ENCODE assay signal across 11 cellular contexts in the genomic region with DNA sequence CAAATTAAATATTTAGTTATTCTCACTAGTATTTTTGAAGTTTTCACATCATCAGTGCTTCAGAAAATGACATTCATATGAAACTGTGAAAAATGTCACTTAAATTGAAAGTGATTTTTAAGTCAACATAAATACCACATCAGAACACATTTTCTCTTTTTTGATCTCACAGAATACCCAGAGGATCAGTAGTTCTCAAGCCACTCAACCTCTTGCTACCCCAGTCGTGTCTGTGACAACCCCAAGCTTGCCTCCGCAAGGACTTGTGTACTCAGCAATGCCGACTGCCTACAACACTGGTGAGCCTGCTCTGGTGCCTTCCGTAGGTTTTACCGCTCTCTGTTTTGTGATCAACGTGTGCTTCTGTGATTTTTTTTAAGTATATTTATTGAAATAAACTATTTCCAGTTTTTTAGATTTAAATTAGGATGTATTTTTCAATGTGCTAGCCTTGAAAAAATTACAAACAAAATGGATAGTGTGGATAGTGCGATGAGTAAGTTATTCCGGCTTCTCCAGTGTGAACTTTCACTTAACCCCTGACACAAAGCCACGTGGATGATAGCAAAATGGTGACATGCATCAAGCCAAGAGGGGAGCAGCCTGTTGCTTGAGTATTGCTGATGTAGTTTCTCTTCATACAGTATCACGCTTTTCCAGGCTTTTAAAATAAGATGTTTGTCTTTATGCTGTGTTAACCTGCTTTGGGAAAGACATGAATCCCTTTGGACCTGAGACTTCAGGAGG. TPM values are rescaled to one million over a fixed set of nuclear protein-coding genes. Genes with fewer than 3 reads are reported as not detected.
DNase-seq lines count a peak whose midpoint lies in the region; ATAC-seq and TF ChIP-seq lines count a peak whose summit lies in the region.
"Had no signal": no experiment of that assay in that cellular context is flagged by ENCODE, and none has a peak within 500 bp of the region (broad histone marks: within the 10 kb centered on the region; RNA-seq: fewer than 3 reads in every experiment).

No MANE protein-coding gene starts in this region.

- BruUV-seq in mammary epithelial cell (replicated peaks; lab: Mats Ljungman, UMichigan) = no TSS peak

- H3K9ac ChIP-seq in mammary epithelial cell (ENCODE audit: insufficient read depth, low read length) = peak overlapping the region; percentile 59
- peak overlapping the region; percentile 2 for H3K9ac ChIP-seq in skeletal muscle satellite cell (ENCODE audit: low read depth, low read length)
- H3K9ac ChIP-seq: parathyroid adenoma had no signal

- TF ChIP-seq CTCF in RWPE1 (conservative IDR thresholded peaks at IDR 0.05; ENCODE audit: low read depth) (no peak), mammary epithelial cell (conservative IDR thresholded peaks at IDR 0.05 in 1 of 2, IDR thresholded peaks at IDR 0.05 in 1 of 2; ENCODE audit: extremely low read depth in 1 of 2, insufficient read depth in 1 of 2, low read depth in 1 of 2, low read length in 2 of 2) (no peak)

- H4K20me1 ChIP-seq in mammary epithelial cell (ENCODE audit: insufficient read depth, low read length) = no peaks in the 10 kb centered on the region

- 93% methylated on average over 10 of the region's 10 CpGs for WGBS in mammary epithelial cell (ENCODE audit: low coverage, missing lambda C conversion rate)

- peak; percentile 20 for DNase-seq in EH (ENCODE audit: low read depth)
- DNase-seq in RWPE1 (ENCODE audit: low spot score) = no peak
- DNase-seq in mammary epithelial cell = no peak
- no peak for DNase-seq in erythroblast (lab: John Stamatoyannopoulos, UW)
- DNase-seq in NCI-H187 (lab: John Stamatoyannopoulos, UW) = no peak
- no peak for DNase-seq in cerebellar cortex (ENCODE audit: low spot score)
- DNase-seq: KG1, NCI-H69 had no signal

- H3K27me3 ChIP-seq in mammary epithelial cell (ENCODE audit: insufficient read depth, low read length) (no peaks in the 10 kb centered on the region), skeletal muscle satellite cell (ENCODE audit: control insufficient read depth, insufficient read depth, low read length) (no peaks in the 10 kb centered on the region)

- H3K36me3 ChIP-seq in mammary epithelial cell (ENCODE audit: insufficient read depth, low read length) (peaks cover 3% of the 10 kb centered on the region), skeletal muscle satellite cell (ENCODE audit: insufficient read depth, low read length) (peaks cover 13% of the 10 kb centered on the region)

- intact Hi-C loops in mammary epithelial cell (cut with micrococcal nuclease) = no loop called here

- H3K27ac ChIP-seq in RWPE1 (peak overlapping the region; percentile 73), mammary epithelial cell (ENCODE audit: insufficient read depth, low read depth, low read length) (peak overlapping the region; percentile 73)
- H3K27ac ChIP-seq: parathyroid adenoma had no signal

- in situ Hi-C loops in mammary epithelial cell (cut with MboI; ENCODE audit: low sequenced_read_pairs in 2 of 2) = loop anchor here in 1 of 2 donors (10.0 to 25.0 kb wide), 2 partner anchors 294 to 422 kb away; no protein-coding TSS in a partner anchor

- no peak overlapping the region for H2AFZ ChIP-seq in mammary epithelial cell (ENCODE audit: low read depth, low read length)
- H2AFZ ChIP-seq: parathyroid adenoma had no signal

- dilution Hi-C loops in mammary epithelial cell (cut with HindIII; ENCODE audit: low sequenced_read_pairs) = loop anchor here (25.0 kb wide), 1 partner anchor 444 kb away; the partner anchor contains the start of gene LRRC28

- POLR2A ChIA-PET in RWPE1 (lab: Yijun Ruan, JAX; ENCODE audit: low non-redundant PET) = no interaction called here

- H3K4me3 ChIP-seq in mammary epithelial cell (replicated peaks in 1 of 3; ENCODE audit: insufficient read depth in 1 of 3, low read depth in 2 of 3, low read length in 3 of 3) = peak overlapping the region in 2 of 3 experiments; percentile 15 to 27
- H3K4me3 ChIP-seq in skeletal muscle satellite cell (ENCODE audit: low read length) = no peak overlapping the region

- no peak for TF ChIP-seq POLR2A in erythroblast (IDR thresholded peaks at IDR 0.05; ENCODE audit: low read length)

- ATAC-seq in HG02870 (IDR thresholded peaks at IDR 0.05; ENCODE audit: unreplicated experiment) = no peak

- H3K79me2 ChIP-seq in mammary epithelial cell (ENCODE audit: insufficient read depth, low read length) = no peaks in the 10 kb centered on the region
- H3K79me2 ChIP-seq: parathyroid adenoma had no signal

- H3K9me3 ChIP-seq in mammary epithelial cell (replicated peaks; ENCODE audit: insufficient read depth, low read length) = no peaks in the 10 kb centered on the region
- H3K9me3 ChIP-seq in skeletal muscle satellite cell (replicated peaks; ENCODE audit: low read length) = no peaks in the 10 kb centered on the region

- CTCF ChIA-PET in RWPE1 (lab: Yijun Ruan, JAX) = interaction anchor here (1.5 to 1.8 kb wide), 2 partner anchors 49 to 434 kb away, joined by 5 to 6 read pairs; no protein-coding TSS in a partner anchor
- CTCF ChIA-PET in mammary epithelial cell (lab: Charles Lee; ENCODE audit: low non-redundant PET) = interaction anchor here (0.7 kb wide), 1 partner anchor 27 kb away, joined by 3 read pairs; the partner anchor contains the start of gene LYSMD4

- H3K4me2 ChIP-seq in mammary epithelial cell (ENCODE audit: insufficient read depth, low read depth, low read length) = peak overlapping the region; percentile 63
- peak overlapping the region; percentile 75 for H3K4me2 ChIP-seq in skeletal muscle satellite cell (ENCODE audit: low read length)

- H3K4me1 ChIP-seq in mammary epithelial cell (ENCODE audit: insufficient read depth, low read length) (peaks cover 39% of the 10 kb centered on the region), skeletal muscle satellite cell (ENCODE audit: control insufficient read depth, insufficient read depth, low read length) (peaks cover 49% of the 10 kb centered on the region)
- H3K4me1 ChIP-seq: parathyroid adenoma had no signal

RNA-seq across cellular contexts. Expression of gene LYSMD4, which starts 26.5 kb away (rescaled TPM):
- 10 to 100 TPM; 10.9 to 20.5 TPM for total RNA-seq in mammary epithelial cell
- polyA plus RNA-seq in mammary epithelial cell = 9.6 TPM
- polyA minus RNA-seq in mammary epithelial cell = 3.5 TPM
- total RNA-seq in skeletal muscle satellite cell (2012; rRNA removed) = 5.6 and 8.5 TPM in 2 replicates
